22 cellular contexts compared by ENCODE assay signal in genomic region chr3:33975463-33975862, GRCh38.
DNase-seq lines count a peak whose midpoint lies in the region; ATAC-seq, FAIRE-seq and TF ChIP-seq lines count a peak whose summit lies in the region.
"Had no signal": no experiment of that assay in that cellular context is flagged by ENCODE, and none has a peak within 500 bp of the region (broad histone marks: within the 10 kb centered on the region; RNA-seq: fewer than 3 reads in every experiment).

No MANE protein-coding gene starts in this region.

- TF ChIP-seq RAD21 in A549 (conservative IDR thresholded peaks at IDR 0.05 in 1 of 2, IDR thresholded peaks at IDR 0.05 in 1 of 2), result no peak

- no peak for TF ChIP-seq EP300 in A549 (IDR thresholded peaks at IDR 0.05)

- POLR2A ChIA-PET in A549 (lab: Yijun Ruan, JAX), result no interaction called here

- CTCF ChIA-PET in A549 (lab: Yijun Ruan, JAX), result interaction anchor here (1.3 to 1.5 kb wide), 2 partner anchors 91 to 709 kb away, joined by 3 to 5 read pairs; no protein-coding TSS in a partner anchor

- FAIRE-seq in A549 (lab: Jason Lieb, UNC), result peak; percentile 32
- FAIRE-seq in HTR-8/SVneo (lab: Jason Lieb, UNC), result peak; percentile 31
- FAIRE-seq: GM18507 had no signal

- no peak overlapping the region for H3K4me3 ChIP-seq in A549
- no peak overlapping the region for H3K4me3 ChIP-seq in choroid plexus epithelial cell (ENCODE audit: low read depth, low read length)
- H3K4me3 ChIP-seq: GM23338 had no signal

- TF ChIP-seq POLR2A in A549 (IDR thresholded peaks at IDR 0.05; ENCODE audit: low read length), result no peak

- H3K9me3 ChIP-seq in A549, result no peaks in the 10 kb centered on the region

- peaks cover 9% of the 10 kb centered on the region for H3K4me1 ChIP-seq in A549

- H3K27ac ChIP-seq in A549, result no peak overlapping the region

- WGBS in A549 (ENCODE audit: missing lambda C conversion rate), result 64% methylated on average over 4 of the region's 4 CpGs

- no peak overlapping the region for H3K4me2 ChIP-seq in A549
- H3K4me2 ChIP-seq: GM23338 had no signal

- DNase-seq in A549 (ENCODE audit: low read depth in 1 of 2, low spot score in 1 of 2) (no peak), HTR-8/SVneo (ENCODE audit: insufficient read length, low spot score) (no peak), choroid plexus epithelial cell (ENCODE audit: low read depth) (peak; percentile 36), iris pigment epithelial cell (ENCODE audit: low read depth) (peak; percentile 31), SIG-M5 (lab: John Stamatoyannopoulos, UW) (no peak), NCI-H1092 treated with DMSO at 0.1 percent for 48 hours (lab: John Stamatoyannopoulos, UW) (no peak)
- DNase-seq: C1 segment of cervical spinal cord; CD4-positive, alpha-beta memory T cell; COR-L47; DMS53; H9; HFFc6; MV-4-11; NCI-H1105 treated with DMSO at 0.1 percent for 48 hours; NCI-H2029 treated with DMSO at 0.1 percent for 48 hours; NCI-H2227 treated with DMSO at 0.1 percent for 48 hours; NCI-H69; RPMI8226; SHP77 had no signal

- TF ChIP-seq CTCF in A549 (IDR thresholded peaks at IDR 0.05) (no peak), choroid plexus epithelial cell (conservative IDR thresholded peaks at IDR 0.05; ENCODE audit: low read depth, low read length) (no peak)

- ATAC-seq in A549 (no peak), HG02759 (IDR thresholded peaks at IDR 0.05; ENCODE audit: unreplicated experiment) (no peak)
- ATAC-seq: GM23338 had no signal

TF ChIP-seq in A549, 52 proteins besides CTCF, POLR2A, EP300 and RAD21:
- TF ChIP-seq EHF (CRISPR knock-in tag; IDR thresholded peaks at IDR 0.05) (no peak), CEBPB (IDR thresholded peaks at IDR 0.05) (peak in 1 of 2 experiments; percentile 62; a peak in 2 of 4 replicates)

Comparison
In these comparisons a context has a peak if more than half of its experiments do, and no peak if none do; other contexts are left out.
1. DNase-seq: peak in choroid plexus epithelial cell (single experiment) and iris pigment epithelial cell (single experiment); none in A549 (0 of 2), HTR-8/SVneo (single experiment), SIG-M5 (single experiment) and NCI-H1092 treated with DMSO at 0.1 percent for 48 hours (single experiment).